Comparison of ENCODE assay signal across 5 cellular contexts in the genomic region with DNA sequence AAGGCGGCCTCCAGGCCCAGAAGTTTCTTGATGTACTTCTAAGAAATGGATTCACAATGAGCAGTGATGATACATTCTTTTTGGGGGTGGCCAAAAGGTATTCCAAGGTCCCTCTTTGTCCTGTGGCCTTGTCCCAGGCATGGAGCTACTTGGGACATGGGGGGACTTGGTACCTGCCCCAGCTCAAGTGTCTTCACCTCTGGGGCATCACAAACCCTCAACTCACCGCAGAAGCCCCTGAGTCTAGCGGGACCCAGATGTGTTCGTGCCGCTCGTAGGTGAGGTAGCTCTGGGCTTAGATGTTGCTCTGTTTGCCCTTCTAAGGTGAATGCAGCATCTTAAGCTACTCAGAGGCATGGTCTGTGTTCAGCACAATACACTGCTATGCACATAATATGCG.
"Had no signal": no experiment of that assay in that cellular context is flagged by ENCODE, and none has a peak within 500 bp of the region (broad histone marks: within the 10 kb centered on the region; RNA-seq: fewer than 3 reads in every experiment).

No MANE protein-coding gene starts in this region.

- H3K27ac ChIP-seq: HL-60 had no signal

- ATAC-seq: HepG2, K562 had no signal

- H3K4me3 ChIP-seq: K562 had no signal

- DNase-seq: IMR-90, KBM-7 had no signal
